In genomic region chr4:109985993-109986640, GRCh38 we compare ENCODE assay signal across 28 cellular contexts.
DNase-seq lines count a peak whose midpoint lies in the region; TF ChIP-seq lines count a peak whose summit lies in the region.
"Had no signal": no experiment of that assay in that cellular context is flagged by ENCODE, and none has a peak within 500 bp of the region (broad histone marks: within the 10 kb centered on the region; RNA-seq: fewer than 3 reads in every experiment).

No MANE protein-coding gene starts in this region.

- no TSS peak for BruUV-seq in Caco-2 (replicated peaks; lab: Mats Ljungman, UMichigan)

- no peaks in the 10 kb centered on the region for H3K4me1 ChIP-seq in CD4-positive, alpha-beta memory T cell (ENCODE audit: insufficient read depth, low read length)
- H3K4me1 ChIP-seq in Caco-2: peaks cover 4% of the 10 kb centered on the region; the same call in 1 of the 2 replicates
- H3K4me1 ChIP-seq: gastroesophageal sphincter, neural progenitor cell, testis had no signal

- TF ChIP-seq CTCF in WERI-Rb-1 (IDR thresholded peaks at IDR 0.05; ENCODE audit: low read depth, low read length) (no peak), Caco-2 (IDR thresholded peaks at IDR 0.05; ENCODE audit: insufficient read depth in 1 of 2, low read depth in 1 of 2, low read length in 1 of 2, severe bottlenecking in 1 of 2, unreplicated experiment in 1 of 2) (no peak)

- POLR2A ChIA-PET in CD4-positive, alpha-beta memory T cell (lab: Charles Lee; ENCODE audit: partially characterized antibody): no interaction called here
- POLR2A ChIA-PET in Caco-2 (lab: Charles Lee): no interaction called here
- POLR2A ChIA-PET in activated CD4-positive, alpha-beta T cell treated with anti-CD3 and anti-CD28 coated beads, Interleukin-2, amount 10 ng/mL, durations not matched to agents 7 days and 5 days (lab: Charles Lee): no interaction called here

- intact Hi-C loops in CD4-positive, alpha-beta memory T cell (cut with micrococcal nuclease): no loop called here
- intact Hi-C loops in Caco-2 (cut with micrococcal nuclease; ENCODE audit: unreplicated experiment): no loop called here

- H3K4me3 ChIP-seq in WERI-Rb-1 (ENCODE audit: low read depth, low read length): no peak overlapping the region
- no peak overlapping the region for H3K4me3 ChIP-seq in CD4-positive, alpha-beta memory T cell (ENCODE audit: low read length in 2 of 2)
- no peak overlapping the region for H3K4me3 ChIP-seq in Caco-2 (ENCODE audit: low read depth, low read length)
- H3K4me3 ChIP-seq: gastroesophageal sphincter, neural progenitor cell, testis had no signal

- H3K9me3 ChIP-seq in WERI-Rb-1 (ENCODE audit: severe bottlenecking): no peaks in the 10 kb centered on the region
- no peaks in the 10 kb centered on the region for H3K9me3 ChIP-seq in CD4-positive, alpha-beta memory T cell (ENCODE audit: control insufficient read depth in 1 of 2, low read length in 2 of 2)
- no peaks in the 10 kb centered on the region for H3K9me3 ChIP-seq in Caco-2
- H3K9me3 ChIP-seq: gastroesophageal sphincter, testis had no signal

- no peaks in the 10 kb centered on the region for H3K36me3 ChIP-seq in WERI-Rb-1
- no peaks in the 10 kb centered on the region for H3K36me3 ChIP-seq in CD4-positive, alpha-beta memory T cell (ENCODE audit: insufficient read depth, low read length)
- no peaks in the 10 kb centered on the region for H3K36me3 ChIP-seq in Caco-2 (ENCODE audit: control insufficient read depth, insufficient read depth, low read length)
- H3K36me3 ChIP-seq: gastroesophageal sphincter, neural progenitor cell had no signal

- no peaks in the 10 kb centered on the region for H3K27me3 ChIP-seq in WERI-Rb-1 (ENCODE audit: insufficient read depth, low read depth, severe bottlenecking)
- no peaks in the 10 kb centered on the region for H3K27me3 ChIP-seq in CD4-positive, alpha-beta memory T cell (ENCODE audit: insufficient read depth, low read length)
- no peaks in the 10 kb centered on the region for H3K27me3 ChIP-seq in Caco-2 (replicated peaks; ENCODE audit: control insufficient read depth, insufficient read depth, low read length)
- H3K27me3 ChIP-seq: gastroesophageal sphincter, neural progenitor cell, testis had no signal

- peaks cover 0 to 7% (median 3%) of the 10 kb centered on the region in 4 donors for H3K4me1 Mint-ChIP-seq in CD4-positive, alpha-beta memory T cell
- H3K4me1 Mint-ChIP-seq in Caco-2 (ENCODE audit: low read depth, unreplicated experiment): peaks cover 10% of the 10 kb centered on the region
- peaks cover 9% of the 10 kb centered on the region for H3K4me1 Mint-ChIP-seq in activated CD4-positive, alpha-beta T cell treated with anti-CD3 and anti-CD28 coated beads, Interleukin-2, amount 10 ng/mL, durations not matched to agents 7 days and 5 days
- H3K4me1 Mint-ChIP-seq: activated naive CD4-positive, alpha-beta T cell treated with anti-CD3 and anti-CD28 coated beads, Interleukin-2, amount 50 U/mL, for 24 hours had no signal

- H3K27ac ChIP-seq in WERI-Rb-1: no peak overlapping the region
- H3K27ac ChIP-seq in CD4-positive, alpha-beta memory T cell (ENCODE audit: low read depth, low read length): no peak overlapping the region
- H3K27ac ChIP-seq: gastroesophageal sphincter, HL-60, neural progenitor cell, testis had no signal

- H3K27me3 Mint-ChIP-seq in CD4-positive, alpha-beta memory T cell: peaks cover 9 to 13% of the 10 kb centered on the region in 2 donors
- H3K27me3 Mint-ChIP-seq in Caco-2 (ENCODE audit: insufficient read depth, unreplicated experiment): no peaks in the 10 kb centered on the region
- H3K27me3 Mint-ChIP-seq in activated CD4-positive, alpha-beta T cell treated with anti-CD3 and anti-CD28 coated beads, Interleukin-2, amount 10 ng/mL, durations not matched to agents 7 days and 5 days: peaks cover 17% of the 10 kb centered on the region
- H3K27me3 Mint-ChIP-seq: activated B cell treated with CpG ODN at 0.5 μM for 24 hours had no signal

- no peaks in the 10 kb centered on the region for H3K9me3 Mint-ChIP-seq in CD4-positive, alpha-beta memory T cell
- no peaks in the 10 kb centered on the region for H3K9me3 Mint-ChIP-seq in Caco-2 (ENCODE audit: unreplicated experiment)
- no peaks in the 10 kb centered on the region for H3K9me3 Mint-ChIP-seq in activated CD4-positive, alpha-beta T cell treated with anti-CD3 and anti-CD28 coated beads, Interleukin-2, amount 10 ng/mL, durations not matched to agents 7 days and 5 days
- H3K9me3 Mint-ChIP-seq: activated naive CD4-positive, alpha-beta T cell treated with anti-CD3 and anti-CD28 coated beads, Interleukin-2, amount 50 U/mL, for 24 hours; activated T-helper 17 cell treated with anti-CD3 and anti-CD28 coated beads, Interleukin-2, amount 50 U/mL, for 72 hours; immature natural killer cell; neural progenitor cell had no signal

- no peak overlapping the region for H3K4me3 Mint-ChIP-seq in CD4-positive, alpha-beta memory T cell
- H3K4me3 Mint-ChIP-seq in Caco-2 (ENCODE audit: unreplicated experiment): no peak overlapping the region
- H3K4me3 Mint-ChIP-seq in activated CD4-positive, alpha-beta T cell treated with anti-CD3 and anti-CD28 coated beads, Interleukin-2, amount 10 ng/mL, durations not matched to agents 7 days and 5 days: no peak overlapping the region
- H3K4me3 Mint-ChIP-seq: activated B cell treated with CpG ODN at 0.5 μM for 24 hours; activated naive CD4-positive, alpha-beta T cell treated with anti-CD3 and anti-CD28 coated beads, Interleukin-2, amount 50 U/mL, for 24 hours; activated T-helper 17 cell treated with anti-CD3 and anti-CD28 coated beads, Interleukin-2, amount 50 U/mL, for 72 hours; CD14-positive monocyte; immature natural killer cell; neural progenitor cell had no signal

- no peak overlapping the region for H3K27ac Mint-ChIP-seq in CD4-positive, alpha-beta memory T cell
- H3K27ac Mint-ChIP-seq in Caco-2 (ENCODE audit: unreplicated experiment): no peak overlapping the region
- H3K27ac Mint-ChIP-seq in activated CD4-positive, alpha-beta T cell treated with anti-CD3 and anti-CD28 coated beads, Interleukin-2, amount 10 ng/mL, durations not matched to agents 7 days and 5 days: no peak overlapping the region
- H3K27ac Mint-ChIP-seq: activated B cell treated with CpG ODN at 0.5 μM for 24 hours; activated naive CD4-positive, alpha-beta T cell treated with anti-CD3 and anti-CD28 coated beads, Interleukin-2, amount 50 U/mL, for 24 hours; activated T-helper 17 cell treated with anti-CD3 and anti-CD28 coated beads, Interleukin-2, amount 50 U/mL, for 72 hours; CD14-positive monocyte; immature natural killer cell; neural progenitor cell had no signal

- peak; percentile 43 for DNase-seq in DMS79 (lab: John Stamatoyannopoulos, UW)
- DNase-seq in NAMALWA (ENCODE audit: low spot score): peak; percentile 47
- DNase-seq in WERI-Rb-1: peak; percentile 29
- DNase-seq in non-pigmented ciliary epithelial cell (ENCODE audit: low read depth): peak; percentile 8
- no peak for DNase-seq in CD4-positive, alpha-beta memory T cell
- no peak for DNase-seq in Caco-2
- no peak for DNase-seq in activated CD4-positive, alpha-beta T cell treated with anti-CD3 and anti-CD28 coated beads, Interleukin-2, amount 10 ng/mL, durations not matched to agents 7 days and 5 days
- DNase-seq in SW 1271 (lab: John Stamatoyannopoulos, UW): no peak
- DNase-seq: activated B cell treated with CpG ODN at 0.5 μM for 24 hours; activated CD4-positive, alpha-beta T cell treated with anti-CD3 and anti-CD28 coated beads, Interleukin-2, amount 50 U/mL, for 48 hours; activated CD8-positive, alpha-beta memory T cell treated with anti-CD3 and anti-CD28 coated beads, Interleukin-2, amount 50 U/mL, for 48 hours; anterior cingulate cortex; cortex of kidney; hippocampal formation; immature natural killer cell; left colon; mammary epithelial cell; NCI-H1048; NCI-H226; OCI-M1; stimulated activated naive CD4-positive, alpha-beta T cell; testis had no signal

- CTCF ChIA-PET in CD4-positive, alpha-beta memory T cell (lab: Charles Lee; ENCODE audit: partially characterized antibody): interaction anchor here (1.3 kb wide), 1 partner anchor 12 kb away, joined by 3 read pairs; no protein-coding TSS in a partner anchor
- CTCF ChIA-PET in Caco-2 (lab: Charles Lee): no interaction called here
- CTCF ChIA-PET in activated CD4-positive, alpha-beta T cell treated with anti-CD3 and anti-CD28 coated beads, Interleukin-2, amount 10 ng/mL, durations not matched to agents 7 days and 5 days (lab: Charles Lee): no interaction called here

- H3K36me3 Mint-ChIP-seq in CD4-positive, alpha-beta memory T cell: no peaks in the 10 kb centered on the region
- no peaks in the 10 kb centered on the region for H3K36me3 Mint-ChIP-seq in Caco-2 (ENCODE audit: insufficient read depth, unreplicated experiment)
- no peaks in the 10 kb centered on the region for H3K36me3 Mint-ChIP-seq in activated CD4-positive, alpha-beta T cell treated with anti-CD3 and anti-CD28 coated beads, Interleukin-2, amount 10 ng/mL, durations not matched to agents 7 days and 5 days (ENCODE audit: low read depth)
- H3K36me3 Mint-ChIP-seq: activated naive CD4-positive, alpha-beta T cell treated with anti-CD3 and anti-CD28 coated beads, Interleukin-2, amount 50 U/mL, for 24 hours; CD14-positive monocyte; immature natural killer cell; neural progenitor cell had no signal

Comparison
In these comparisons a context has a peak if more than half of its experiments do, and no peak if none do; other contexts are left out.
1. DNase-seq: peak in DMS79 (single experiment), NAMALWA (single experiment), WERI-Rb-1 (single experiment) and non-pigmented ciliary epithelial cell (single experiment); none in CD4-positive, alpha-beta memory T cell (0 of 5), Caco-2 (0 of 2), activated CD4-positive, alpha-beta T cell treated with anti-CD3 and anti-CD28 coated beads, Interleukin-2, amount 10 ng/mL, durations not matched to agents 7 days and 5 days (single experiment) and SW 1271 (0 of 2).